ENCODE assay signal across 18 cellular contexts in the genomic region with DNA sequence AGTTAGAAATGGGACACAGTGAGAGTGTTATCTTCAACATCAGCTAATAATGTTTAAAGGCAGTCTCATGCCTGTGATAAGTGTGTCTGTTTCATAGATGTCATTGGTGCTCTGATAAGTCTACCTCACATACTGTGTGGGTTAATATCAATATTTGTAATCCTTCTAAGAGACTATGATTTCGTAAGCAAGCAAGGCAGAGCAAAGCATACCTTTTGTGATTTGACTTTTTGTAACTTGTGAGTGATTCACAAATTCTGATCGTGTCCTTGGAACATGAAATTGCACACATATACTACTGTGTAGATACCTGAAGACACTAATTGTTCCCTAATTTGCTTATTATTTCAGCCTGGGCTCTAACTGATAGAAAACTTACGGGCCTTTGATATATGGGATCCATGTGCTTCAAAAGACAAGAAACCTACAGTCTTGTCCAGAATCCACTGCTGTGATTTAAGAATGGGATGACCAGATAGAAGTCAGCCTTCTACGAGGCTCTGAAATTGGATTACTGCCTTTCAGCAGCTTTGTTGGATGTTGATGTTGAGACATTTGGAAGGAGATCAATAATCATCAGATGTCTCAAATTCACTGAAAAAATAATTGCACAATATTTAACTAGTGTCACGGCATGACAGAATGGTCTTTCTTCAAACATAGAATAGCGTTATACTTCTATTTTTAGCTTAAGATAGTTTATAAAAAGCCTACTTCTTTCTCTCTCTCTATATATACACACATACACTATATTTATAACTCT.
DNase-seq lines count a peak whose midpoint lies in the region; ATAC-seq and TF ChIP-seq lines count a peak whose summit lies in the region.
"Had no signal": no experiment of that assay in that cellular context is flagged by ENCODE, and none has a peak within 500 bp of the region (broad histone marks: within the 10 kb centered on the region; RNA-seq: fewer than 3 reads in every experiment).

No MANE protein-coding gene starts in this region.

- TF ChIP-seq RAD21 in HCT116 (IDR thresholded peaks at IDR 0.05; ENCODE audit: low read depth): no peak
- TF ChIP-seq RAD21 in liver (IDR thresholded peaks at IDR 0.05): peak in 1 of 2 donors; percentile 30

- peaks cover 46% of the 10 kb centered on the region for H3K4me1 Mint-ChIP-seq in chondrocyte (ENCODE audit: low read depth)

- no peaks in the 10 kb centered on the region for H3K36me3 Mint-ChIP-seq in chondrocyte (ENCODE audit: low read depth)

- H3K79me2 ChIP-seq in HCT116 (ENCODE audit: insufficient read depth, low read length): no peaks in the 10 kb centered on the region

- CTCF ChIA-PET in HCT116 (lab: Charles Lee): no interaction called here

- H3K9me3 ChIP-seq in HCT116 (ENCODE audit: control insufficient read depth in 1 of 2, insufficient read depth in 1 of 2, low read depth in 1 of 2, low read length in 2 of 2): no peaks in the 10 kb centered on the region
- no peaks in the 10 kb centered on the region for H3K9me3 ChIP-seq in liver (ENCODE audit: control insufficient read depth in 4 of 4, low read length in 3 of 4)
- H3K9me3 ChIP-seq in SJCRH30 (replicated peaks): no peaks in the 10 kb centered on the region
- H3K9me3 ChIP-seq: Caco-2, colonic mucosa had no signal

- 57% methylated on average over 6 of the region's 6 CpGs for WGBS in liver

- H3K27ac ChIP-seq in HCT116 (ENCODE audit: low read depth, low read length) (no peak overlapping the region), liver (ENCODE audit: low read depth in 1 of 2, low read length in 2 of 2) (no peak overlapping the region), SJCRH30 (no peak overlapping the region)
- H3K27ac ChIP-seq: colonic mucosa had no signal

- RAD21 ChIA-PET in HCT116 (lab: Charles Lee; ENCODE audit: low non-redundant PET in 1 of 2, low total read pairs in 2 of 2, uncharacterized antibody in 2 of 2, unreplicated experiment in 2 of 2): no interaction called here

- POLR2A ChIA-PET in HCT116 (lab: Charles Lee): no interaction called here

- ATAC-seq in HCT116 (no peak), GM18867 (IDR thresholded peaks at IDR 0.05; ENCODE audit: unreplicated experiment) (no peak)
- ATAC-seq: left ventricle myocardium superior, T-helper 17 cell had no signal

- H3K27me3 Mint-ChIP-seq in chondrocyte (ENCODE audit: low read depth): no peaks in the 10 kb centered on the region
- H3K27me3 Mint-ChIP-seq: activated B cell treated with CpG ODN at 0.5 μM for 24 hours, T-helper 17 cell had no signal

- no peaks in the 10 kb centered on the region for H3K9me3 Mint-ChIP-seq in chondrocyte (ENCODE audit: low read depth)
- H3K9me3 Mint-ChIP-seq: activated B cell treated with CpG ODN at 0.5 μM for 24 hours had no signal

- DNase-seq in AG08395 (ENCODE audit: low spot score) (peak; percentile 41), HCT116 (ENCODE audit: low read depth, low spot score) (no peak), chondrocyte (ENCODE audit: low spot score) (no peak), islet precursor cell (no peak), midbrain (lab: John Stamatoyannopoulos, UW) (no peak), SJCRH30 (no peak)
- DNase-seq: activated B cell treated with CpG ODN at 0.5 μM for 24 hours, AML-193, Caco-2, colonic mucosa, left ventricle myocardium superior, NCI-H1092 treated with DMSO at 0.1 percent for 48 hours, NCI-H2081 treated with DMSO at 0.1 percent for 48 hours, NCI-H510A treated with DMSO at 0.1 percent for 48 hours, SHP77 treated with DMSO at 0.1 percent for 48 hours, T-helper 17 cell had no signal

- H3K4me2 ChIP-seq in HCT116 (ENCODE audit: low read length): no peak overlapping the region

- no peak overlapping the region for H3K4me3 ChIP-seq in HCT116 (replicated peaks in 1 of 2; ENCODE audit: low read depth in 1 of 2, low read length in 2 of 2)
- H3K4me3 ChIP-seq in liver (ENCODE audit: low read depth in 1 of 3, low read length in 3 of 3): no peak overlapping the region
- no peak overlapping the region for H3K4me3 ChIP-seq in SJCRH30
- H3K4me3 ChIP-seq: colonic mucosa had no signal

- no peaks in the 10 kb centered on the region for H3K27me3 ChIP-seq in HCT116 (ENCODE audit: insufficient read depth, low read length)
- no peaks in the 10 kb centered on the region for H3K27me3 ChIP-seq in liver (ENCODE audit: control insufficient read depth in 4 of 4, insufficient read depth in 4 of 4, low read length in 3 of 4)
- H3K27me3 ChIP-seq in SJCRH30: no peaks in the 10 kb centered on the region
- H3K27me3 ChIP-seq: colonic mucosa had no signal

- H3K27ac Mint-ChIP-seq in chondrocyte (ENCODE audit: unreplicated experiment): peak overlapping the region; percentile 63
- H3K27ac Mint-ChIP-seq: activated B cell treated with CpG ODN at 0.5 μM for 24 hours had no signal

- no peak for TF ChIP-seq POLR2A in HCT116 (IDR thresholded peaks at IDR 0.05; ENCODE audit: borderline replicate concordance, extremely low read depth, insufficient read depth, insufficient read length)

- H3K4me1 ChIP-seq in HCT116 (ENCODE audit: control insufficient read depth in 1 of 2, insufficient read depth in 2 of 2, low read length in 2 of 2) (peaks cover 24 to 50% of the 10 kb centered on the region in 2 experiments), liver (ENCODE audit: control insufficient read depth in 4 of 4, insufficient read depth in 4 of 4, low read length in 3 of 4) (peaks cover 0 to 16% (median 4%) of the 10 kb centered on the region in 4 donors), SJCRH30 (no peaks in the 10 kb centered on the region)

- no peaks in the 10 kb centered on the region for H4K20me1 ChIP-seq in HCT116 (ENCODE audit: insufficient read depth)

- H3K36me3 ChIP-seq in HCT116 (ENCODE audit: control insufficient read depth in 1 of 2, insufficient read depth in 2 of 2, low read length in 2 of 2) (no peaks in the 10 kb centered on the region), liver (ENCODE audit: control insufficient read depth in 4 of 4, insufficient read depth in 3 of 4, low read depth in 1 of 4, low read length in 3 of 4) (no peaks in the 10 kb centered on the region), SJCRH30 (no peaks in the 10 kb centered on the region)
- H3K36me3 ChIP-seq: colonic mucosa had no signal

- intact Hi-C loops in HCT116 (cut with micrococcal nuclease): no loop called here

- H3K4me3 Mint-ChIP-seq in chondrocyte (ENCODE audit: unreplicated experiment): no peak overlapping the region
- H3K4me3 Mint-ChIP-seq: activated B cell treated with CpG ODN at 0.5 μM for 24 hours, T-helper 17 cell had no signal

- BruUV-seq in HCT116 (replicated peaks; lab: Mats Ljungman, UMichigan): no TSS peak

- peak overlapping the region; percentile 65 for H2AFZ ChIP-seq in HCT116 (ENCODE audit: low read depth, low read length, poor library complexity, severe bottlenecking)

- TF ChIP-seq CTCF in HCT116 (IDR thresholded peaks at IDR 0.05 in 2 of 3, conservative IDR thresholded peaks at IDR 0.05 in 1 of 3; ENCODE audit: borderline replicate concordance in 1 of 3, insufficient read depth in 1 of 3, low read depth in 2 of 3, low read length in 2 of 3) (no peak), chondrocyte (IDR thresholded peaks at IDR 0.05) (no peak), liver (IDR thresholded peaks at IDR 0.05; ENCODE audit: low read depth, low read length, missing input control) (no peak)

- no peaks in the 10 kb centered on the region for H3K9me2 ChIP-seq in HCT116 (ENCODE audit: insufficient read depth)

- H3K9ac ChIP-seq in HCT116 (ENCODE audit: low read length) (no peak overlapping the region), liver (ENCODE audit: low read depth in 1 of 2, low read length in 2 of 2) (no peak overlapping the region)

TF ChIP-seq in HCT116, 20 proteins besides CTCF, POLR2A, EP300 and RAD21 (continues in another document):
- no peak for TF ChIP-seq SIN3A (IDR thresholded peaks at IDR 0.05; ENCODE audit: low read depth)
- TF ChIP-seq, protein P1, sequence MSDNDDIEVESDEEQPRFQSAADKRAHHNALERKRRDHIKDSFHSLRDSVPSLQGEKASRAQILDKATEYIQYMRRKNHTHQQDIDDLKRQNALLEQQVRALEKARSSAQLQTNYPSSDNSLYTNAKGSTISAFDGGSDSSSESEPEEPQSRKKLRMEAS (IDR thresholded peaks at IDR 0.05): no peak
- TF ChIP-seq, protein P2, sequence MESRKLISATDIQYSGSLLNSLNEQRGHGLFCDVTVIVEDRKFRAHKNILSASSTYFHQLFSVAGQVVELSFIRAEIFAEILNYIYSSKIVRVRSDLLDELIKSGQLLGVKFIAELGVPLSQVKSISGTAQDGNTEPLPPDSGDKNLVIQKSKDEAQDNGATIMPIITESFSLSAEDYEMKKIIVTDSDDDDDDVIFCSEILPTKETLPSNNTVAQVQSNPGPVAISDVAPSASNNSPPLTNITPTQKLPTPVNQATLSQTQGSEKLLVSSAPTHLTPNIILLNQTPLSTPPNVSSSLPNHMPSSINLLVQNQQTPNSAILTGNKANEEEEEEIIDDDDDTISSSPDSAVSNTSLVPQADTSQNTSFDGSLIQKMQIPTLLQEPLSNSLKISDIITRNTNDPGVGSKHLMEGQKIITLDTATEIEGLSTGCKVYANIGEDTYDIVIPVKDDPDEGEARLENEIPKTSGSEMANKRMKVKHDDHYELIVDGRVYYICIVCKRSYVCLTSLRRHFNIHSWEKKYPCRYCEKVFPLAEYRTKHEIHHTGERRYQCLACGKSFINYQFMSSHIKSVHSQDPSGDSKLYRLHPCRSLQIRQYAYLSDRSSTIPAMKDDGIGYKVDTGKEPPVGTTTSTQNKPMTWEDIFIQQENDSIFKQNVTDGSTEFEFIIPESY (IDR thresholded peaks at IDR 0.05; ENCODE audit: extremely low read depth, insufficient replicate concordance, low read length): no peak

TF ChIP-seq in liver, 16 proteins besides CTCF, POLR2A, EP300 and RAD21 (continues in another document):
- TF ChIP-seq HNF4A (conservative IDR thresholded peaks at IDR 0.05): peak in 1 of 2 donors; percentile 49
- TF ChIP-seq HNF4G (IDR thresholded peaks at IDR 0.05): no peak
- TF ChIP-seq, protein P3, sequence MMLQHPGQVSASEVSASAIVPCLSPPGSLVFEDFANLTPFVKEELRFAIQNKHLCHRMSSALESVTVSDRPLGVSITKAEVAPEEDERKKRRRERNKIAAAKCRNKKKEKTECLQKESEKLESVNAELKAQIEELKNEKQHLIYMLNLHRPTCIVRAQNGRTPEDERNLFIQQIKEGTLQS (IDR thresholded peaks at IDR 0.05): no peak
- TF ChIP-seq TAF1 (conservative IDR thresholded peaks at IDR 0.05): no peak
- peak in 1 of 2 donors; percentile 59 for TF ChIP-seq JUND (IDR thresholded peaks at IDR 0.05)
